Comparison of ENCODE assay signal across 8 cellular contexts in genomic region chr5:60668715-60669304, GRCh38. TPM values are rescaled to one million over a fixed set of nuclear protein-coding genes. Genes with fewer than 3 reads are reported as not detected.
A peak's percentile ranks its signal among the peaks of the same experiment; 100 is the strongest.
DNase-seq lines count a peak whose midpoint lies in the region; ATAC-seq, FAIRE-seq and TF ChIP-seq lines count a peak whose summit lies in the region.

No MANE protein-coding gene starts in this region.

- H3K4me1 Mint-ChIP-seq in T-cell = no peaks in the 10 kb centered on the region

- in situ Hi-C loops in GM23248 (cut with MboI) = no loop called here

- no peaks in the 10 kb centered on the region for H4K20me1 ChIP-seq in GM23248 (ENCODE audit: insufficient read depth)

- no peak overlapping the region for H2AFZ ChIP-seq in GM23248

- TF ChIP-seq POLR2A in ovary (IDR thresholded peaks at IDR 0.05) = no peak

- no peaks in the 10 kb centered on the region for H3K79me2 ChIP-seq in GM23248 (ENCODE audit: insufficient read depth)

- POLR2A ChIA-PET in T-cell (lab: Charles Lee) = no interaction called here

- H3K4me3 Mint-ChIP-seq in T-cell = no peak overlapping the region

- intact Hi-C loops in ovary (cut with DNase I) = loop anchor here in 1 of 4 donors (5.0 kb wide), 1 partner anchor 857 kb away; no protein-coding TSS in a partner anchor

- H3K27ac ChIP-seq in GM23248 = no peak overlapping the region
- no peak overlapping the region for H3K27ac ChIP-seq in VCaP
- no peak overlapping the region for H3K27ac ChIP-seq in ovary

- CTCF ChIA-PET in T-cell (lab: Charles Lee) = interaction anchor here (0.5 to 1.9 kb wide), 18 partner anchors 9 to 862 kb away, joined by 3 to 8 read pairs (median 4); partner anchors contain the start of gene DEPDC1B (in 1 of the 2)

- H3K9me2 ChIP-seq in GM23248 (ENCODE audit: insufficient read depth) = no peaks in the 10 kb centered on the region

- no peak overlapping the region for H3K9ac ChIP-seq in GM23248

- ATAC-seq in GM19397 (IDR thresholded peaks at IDR 0.05; ENCODE audit: unreplicated experiment) (no peak), T-cell (replicated peaks in 1 of 4) (no peak)

- peak; percentile 75 for DNase-seq in CD1c-positive myeloid dendritic cell (ENCODE audit: extremely low spot score)
- peak; percentile 42 for DNase-seq in GM23248
- DNase-seq in ovary = no peak
- DNase-seq in T-cell = no peak
- no peak for DNase-seq in stimulated activated CD4-positive, alpha-beta T cell treated with anti-CD3 and anti-CD28 coated beads, Interleukin-4, amount 100 ng/mL, for 24 hours

- H3K27me3 Mint-ChIP-seq in T-cell = no peaks in the 10 kb centered on the region

- H3K4me3 ChIP-seq in GM23248 (no peak overlapping the region), ovary (no peak overlapping the region)

- no peaks in the 10 kb centered on the region for H3K9me3 Mint-ChIP-seq in T-cell

- no peak for TF ChIP-seq EP300 in ovary (IDR thresholded peaks at IDR 0.05)

- H3K36me3 ChIP-seq in GM23248 (ENCODE audit: low read depth) (no peaks in the 10 kb centered on the region), ovary (no peaks in the 10 kb centered on the region)

- no peaks in the 10 kb centered on the region for H3K36me3 Mint-ChIP-seq in T-cell

- peak; percentile 99 for FAIRE-seq in islet of Langerhans (lab: Jason Lieb, UNC)

- no peaks in the 10 kb centered on the region for H3F3A ChIP-seq in GM23248 (ENCODE audit: insufficient read depth)

- H3K9me3 ChIP-seq in GM23248 (ENCODE audit: low read depth) = no peaks in the 10 kb centered on the region
- H3K9me3 ChIP-seq in ovary = no peaks in the 10 kb centered on the region

- H3K27ac Mint-ChIP-seq in T-cell = no peak overlapping the region

- peak; percentile 91 for TF ChIP-seq CTCF in VCaP (conservative IDR thresholded peaks at IDR 0.05)
- TF ChIP-seq CTCF in ovary (IDR thresholded peaks at IDR 0.05) = no peak

- H3K4me1 ChIP-seq in GM23248 (ENCODE audit: insufficient read depth) (no peaks in the 10 kb centered on the region), ovary (ENCODE audit: insufficient read depth) (no peaks in the 10 kb centered on the region)

- H3K27me3 ChIP-seq in GM23248 (replicated peaks; ENCODE audit: insufficient read depth) = no peaks in the 10 kb centered on the region
- H3K27me3 ChIP-seq in ovary = no peaks in the 10 kb centered on the region

- H3K4me2 ChIP-seq in GM23248 (ENCODE audit: unreplicated experiment) = no peak overlapping the region

RNA-seq across cellular contexts. Expression of gene DEPDC1B, which starts 31.2 kb away (rescaled TPM):
- total RNA-seq in GM23248 (2014; rRNA removed; shearing (Covaris generic)) = 2.5 and 8.5 TPM in 2 replicates
- polyA plus RNA-seq in GM23248 (2016; fragmentation: Nextera tagmentation; extraction: Ambion mirVana) (2.5 and 3.0 TPM in 2 replicates), ovary (under 1 TPM; 0.36 to 0.42 TPM)
- total RNA-seq in ovary (1 to 10 TPM in 2 of 7 donors, under 1 TPM in 2, not detected in 3; 0.60 to 1.2 (median 0.90) TPM), T-cell (under 1 TPM; 0.44 to 0.98 (median 0.64) TPM)

Comparison
In these comparisons a context has a peak if more than half of its experiments do, and no peak if none do; other contexts are left out.
1. DNase-seq: peak in CD1c-positive myeloid dendritic cell (single experiment) and GM23248 (single experiment); none in ovary (0 of 5), T-cell (0 of 34) and stimulated activated CD4-positive, alpha-beta T cell treated with anti-CD3 and anti-CD28 coated beads, Interleukin-4, amount 100 ng/mL, for 24 hours (single experiment).